11 cellular contexts compared by ENCODE assay signal in the genomic region with DNA sequence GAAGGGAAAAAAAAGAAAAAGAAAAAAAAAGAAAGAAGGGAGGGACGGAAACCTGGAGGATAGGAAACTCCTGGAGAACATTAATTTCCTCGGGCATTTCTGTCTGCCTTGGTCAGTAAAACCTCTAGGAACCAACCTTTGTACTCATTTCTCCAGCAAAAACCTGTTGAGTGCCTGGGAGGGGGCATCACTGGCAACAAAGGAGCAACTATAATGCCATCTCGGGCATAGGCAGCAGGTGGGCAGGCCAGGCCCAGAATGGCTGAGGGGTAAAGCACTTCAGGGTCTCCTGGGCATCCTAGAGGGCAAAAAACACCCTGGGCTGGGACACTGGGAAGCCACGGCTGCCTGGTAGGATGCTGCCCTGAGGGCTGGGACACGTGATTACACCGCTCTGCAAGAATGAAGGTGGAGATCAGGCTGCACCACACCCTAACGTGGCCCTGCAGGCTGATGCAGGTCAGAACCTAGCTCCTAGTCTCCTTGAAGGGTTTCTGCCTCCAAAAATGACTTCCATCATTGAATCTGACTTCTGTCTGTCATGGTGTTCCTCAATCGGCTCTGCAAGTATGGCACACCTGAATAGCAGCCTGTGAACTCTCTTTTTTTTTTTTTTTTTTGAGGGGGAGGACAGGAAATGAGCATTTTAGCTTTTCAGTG. TPM values are rescaled to one million over a fixed set of nuclear protein-coding genes. Genes with fewer than 3 reads are reported as not detected.
DNase-seq lines count a peak whose midpoint lies in the region; ATAC-seq, FAIRE-seq and TF ChIP-seq lines count a peak whose summit lies in the region.
"Had no signal": no experiment of that assay in that cellular context is flagged by ENCODE, and none has a peak within 500 bp of the region (broad histone marks: within the 10 kb centered on the region; RNA-seq: fewer than 3 reads in every experiment).

No MANE protein-coding gene starts in this region.

- WGBS in K562 (ENCODE audit: insufficient coverage, low coverage, missing lambda C conversion rate), result 30% methylated on average over 8 of the region's 8 CpGs
- WGBS in spleen, 5 donors, result 64 to 77% (median 69%) methylated on average over 7 to 8 of the region's 8 CpGs

- no peak for DNase-seq in activated T-cell treated with anti-CD3 and anti-CD28 coated beads, Interleukin-2, amount 50 U/mL, for 4 hours
- no peak for DNase-seq in activated T-cell treated with anti-CD3 and anti-CD28 coated beads, Interleukin-2, amount 50 U/mL, for 48 hours
- DNase-seq in NB4 (ENCODE audit: low read depth), result peak; percentile 7
- DNase-seq in K562 (ENCODE audit: extremely low read depth in 1 of 4, low spot score in 3 of 4), result peak in 2 of 4 experiments; percentile 34 to 55
- peak; percentile 73 for DNase-seq in spleen
- no peak for DNase-seq in globus pallidus (ENCODE audit: low spot score)
- no peak for DNase-seq in GM13977 (ENCODE audit: low spot score)
- no peak for DNase-seq in cerebellum (ENCODE audit: low spot score)
- DNase-seq: activated gamma-delta T cell treated with Interleukin-2 at 50 U/mL for 16 hours; NCI-H1105; stimulated activated CD8-positive, alpha-beta memory T cell treated with anti-CD3 and anti-CD28 coated beads, Interleukin-4, amount 100 ng/mL, for 48 hours had no signal

- no peaks in the 10 kb centered on the region for H4K20me1 ChIP-seq in K562 (replicated peaks; ENCODE audit: control insufficient read depth, insufficient read depth, low read length)

- no peak overlapping the region for H3K27ac ChIP-seq in K562 (ENCODE audit: extremely low read depth, low read depth, low read length)
- peak overlapping the region in 2 of 8 donors; percentile 32 to 51 for H3K27ac ChIP-seq in spleen

- peaks cover 7% of the 10 kb centered on the region for H3K27me3 Mint-ChIP-seq in activated T-cell treated with anti-CD3 and anti-CD28 coated beads, Interleukin-2, amount 50 U/mL, for 4 hours (ENCODE audit: low read depth)

- H3K4me3 ChIP-seq in NB4 (ENCODE audit: low read depth, low read length), result no peak overlapping the region
- H3K4me3 ChIP-seq in K562, result no peak overlapping the region
- H3K4me3 ChIP-seq in spleen, result no peak overlapping the region

- peaks cover 32 to 48% of the 10 kb centered on the region in 2 experiments for H3K4me1 ChIP-seq in K562 (replicated peaks in 1 of 2; ENCODE audit: control insufficient read depth in 2 of 2, insufficient read depth in 2 of 2, low read length in 2 of 2)
- peaks cover under 1 to 49% (median 22%) of the 10 kb centered on the region in 6 donors for H3K4me1 ChIP-seq in spleen

- H3K36me3 ChIP-seq in K562 (ENCODE audit: control insufficient read depth, insufficient read depth, low read length), result no peaks in the 10 kb centered on the region
- no peaks in the 10 kb centered on the region for H3K36me3 ChIP-seq in spleen

- in situ Hi-C loops in K562 (cut with MboI), result no loop called here
- in situ Hi-C loops in GM13977 (cut with MboI; ENCODE audit: low pct_unique_long_range_greater_than_20kb, low sequenced_read_pairs, unreplicated experiment), result no loop called here

- no TSS peak for BruUV-seq in K562 (replicated peaks; lab: Mats Ljungman, UMichigan)

- H3K4me3 Mint-ChIP-seq in activated T-cell treated with anti-CD3 and anti-CD28 coated beads, Interleukin-2, amount 50 U/mL, for 4 hours, result peak overlapping the region; percentile 42

- no peaks in the 10 kb centered on the region for H3K9me1 ChIP-seq in K562 (ENCODE audit: control insufficient read depth, insufficient read depth, low read length)

- H3K36me3 Mint-ChIP-seq in activated T-cell treated with anti-CD3 and anti-CD28 coated beads, Interleukin-2, amount 50 U/mL, for 4 hours (ENCODE audit: insufficient read depth), result no peaks in the 10 kb centered on the region

- no peak for ATAC-seq in activated T-cell treated with anti-CD3 and anti-CD28 coated beads, Interleukin-2, amount 50 U/mL, for 4 hours
- no peak for ATAC-seq in K562

- no peak for TF ChIP-seq EP300 in K562 (IDR thresholded peaks at IDR 0.05; ENCODE audit: low read length)

- no peak for TF ChIP-seq POLR2A in NB4 (IDR thresholded peaks at IDR 0.05; ENCODE audit: extremely low read depth, insufficient read length)
- TF ChIP-seq POLR2A in K562 (conservative IDR thresholded peaks at IDR 0.05), result no peak
- TF ChIP-seq POLR2A in spleen (IDR thresholded peaks at IDR 0.05), result no peak

- TF ChIP-seq RAD21 in K562 (CRISPR knock-in tag; conservative IDR thresholded peaks at IDR 0.05 in 1 of 2, IDR thresholded peaks at IDR 0.05 in 1 of 2), result no peak

- no peaks in the 10 kb centered on the region for H3K9me3 Mint-ChIP-seq in activated T-cell treated with anti-CD3 and anti-CD28 coated beads, Interleukin-2, amount 50 U/mL, for 4 hours

- peaks cover 61% of the 10 kb centered on the region for H3K4me1 Mint-ChIP-seq in activated T-cell treated with anti-CD3 and anti-CD28 coated beads, Interleukin-2, amount 50 U/mL, for 4 hours (ENCODE audit: low read depth)

- no peak overlapping the region for H3K4me2 ChIP-seq in K562 (ENCODE audit: insufficient read depth, low read length)

- CTCF ChIA-PET in K562 (lab: Yijun Ruan, JAX; ENCODE audit: low intra/inter-chr PET ratio), result no interaction called here

- H3K79me2 ChIP-seq in K562 (ENCODE audit: control insufficient read depth, insufficient read depth, low read length), result peaks cover 6% of the 10 kb centered on the region

- no peak for TF ChIP-seq CTCF in NB4 (IDR thresholded peaks at IDR 0.05; ENCODE audit: low read depth, low read length)
- no peak for TF ChIP-seq CTCF in K562 (IDR thresholded peaks at IDR 0.05 in 2 of 3, conservative IDR thresholded peaks at IDR 0.05 in 1 of 3; ENCODE audit: insufficient read depth in 2 of 3, low read depth in 1 of 3, low read length in 3 of 3)
- no peak for TF ChIP-seq CTCF in spleen (IDR thresholded peaks at IDR 0.05 in 8 of 11, conservative IDR thresholded peaks at IDR 0.05 in 3 of 11)
- no peak for TF ChIP-seq CTCF in GM13977 (IDR thresholded peaks at IDR 0.05; ENCODE audit: extremely low read depth, insufficient read depth, missing control alignments)

- H3K9me3 ChIP-seq in K562 (replicated peaks; ENCODE audit: control insufficient read depth, insufficient read depth, low read depth, low read length), result no peaks in the 10 kb centered on the region
- H3K9me3 ChIP-seq in spleen, result no peaks in the 10 kb centered on the region

- peak overlapping the region; percentile 49 for H2AFZ ChIP-seq in K562 (ENCODE audit: low read depth, low read length)

- intact Hi-C loops in K562 (cut with micrococcal nuclease) (no loop called here), spleen (cut with DNase I; ENCODE audit: low total_unique reads) (no loop called here)

- POLR2A ChIA-PET in K562 (lab: Yijun Ruan, JAX), result no interaction called here

- no peak for FAIRE-seq in K562 (lab: Jason Lieb, UNC)

- H3K27me3 ChIP-seq in K562 (ENCODE audit: control insufficient read depth in 2 of 2, insufficient read depth in 2 of 2, low read length in 2 of 2), result no peaks in the 10 kb centered on the region
- H3K27me3 ChIP-seq in spleen (replicated peaks in 1 of 7), result peaks cover 0 to 30% (median 13%) of the 10 kb centered on the region in 7 donors

- H3K9ac ChIP-seq in K562 (ENCODE audit: insufficient read depth in 1 of 2, low read depth in 2 of 2, low read length in 2 of 2), result peak overlapping the region in 1 of 2 experiments; percentile 62; a peak in 2 of 4 replicates

RNA-seq across cellular contexts. Expression of a gene that starts 4.5 kb away (rescaled TPM):
- total RNA-seq in activated T-cell treated with anti-CD3 and anti-CD28 coated beads, Interleukin-2, amount 50 U/mL, for 4 hours, result 10 to 100 TPM; 41.9 to 45.6 (median 43.6) TPM
- 86.1 and 225 TPM in 2 replicates for total RNA-seq in K562 (2011; cell fraction: chromatin; rRNA removed; ENCODE audit: low replicate concordance)
- total RNA-seq in K562 (2011; cell fraction: nucleolus; rRNA removed), result 123 and 132 TPM in 2 replicates
- total RNA-seq in K562 (2011; cell fraction: nucleoplasm; rRNA removed), result 95.7 and 101 TPM in 2 replicates
- 25.6 and 27.1 TPM in 2 replicates for total RNA-seq in K562 (2014; rRNA removed)
- 7.6 and 9.9 TPM in 2 replicates for total RNA-seq in K562 (2014; rRNA removed; fragmentation: Illumina TruSeq; extraction: Trizol)
- total RNA-seq in K562 (2015; rRNA removed; fragmentation: Illumina TruSeq; extraction: Trizol), result 17.4 and 18.2 TPM in 2 replicates
- 38.2 and 45.9 TPM in 2 replicates for total RNA-seq in K562 (2021)
- 5.4 and 12.1 TPM in 2 replicates for polyA plus RNA-seq in K562 (2011; rRNA removed)
- 7.4 and 10.1 TPM in 2 replicates for polyA plus RNA-seq in K562 (2011; cell fraction: cytosol; rRNA removed)
- 91.6 and 168 TPM in 2 replicates for polyA plus RNA-seq in K562 (2011; cell fraction: nucleus; rRNA removed)
- polyA plus RNA-seq in K562 (2012), result 26.9 and 43.9 TPM in 2 replicates
- polyA plus RNA-seq in K562 (2014; fragmentation: Illumina TruSeq; extraction: Trizol), result 20.5 and 29.3 TPM in 2 replicates
- polyA plus RNA-seq in K562 (2014; fragmentation: Nextera tagmentation; extraction: Ambion mirVana), result under 1 TPM; 0.42 to 0.55 TPM
- 27.9 and 43.8 TPM in 2 replicates for polyA plus RNA-seq in K562 (2014; rRNA removed)
- 4.9 and 6.1 TPM in 2 replicates for polyA minus RNA-seq in K562 (2011; rRNA and poly(A)+ RNA removed)
- polyA minus RNA-seq in K562 (2011; cell fraction: cytosol; rRNA and poly(A)+ RNA removed), result 6.9 and 7.9 TPM in 2 replicates
- polyA minus RNA-seq in K562 (2011; cell fraction: nucleus; rRNA and poly(A)+ RNA removed), result 41.7 and 45.6 TPM in 2 replicates
- 10 to 100 TPM; 33.0 to 68.7 (median 48.2) TPM for total RNA-seq in spleen
- polyA plus RNA-seq in spleen, result 10 to 100 TPM; 33.0 to 54.5 (median 51.4) TPM
- total RNA-seq in cerebellum, result 10.4 TPM

RNA-seq across cellular contexts. Expression of a gene that starts 5.4 kb away (rescaled TPM):
- total RNA-seq in activated T-cell treated with anti-CD3 and anti-CD28 coated beads, Interleukin-2, amount 50 U/mL, for 4 hours, result 1 to 10 TPM in 1 of 3 donors, under 1 TPM in 2; 0.33 to 1.2 (median 0.40) TPM
- 1.3 and 3.7 TPM in 2 replicates for total RNA-seq in K562 (2011; cell fraction: chromatin; rRNA removed; ENCODE audit: low replicate concordance)
- 2.1 and 2.2 TPM in 2 replicates for total RNA-seq in K562 (2011; cell fraction: nucleolus; rRNA removed)
- 1.8 and 2.9 TPM in 2 replicates for total RNA-seq in K562 (2011; cell fraction: nucleoplasm; rRNA removed)
- total RNA-seq in K562 (2014; rRNA removed) (0.05 and 0.37 TPM in 2 replicates), K562 (2014; rRNA removed; fragmentation: Illumina TruSeq; extraction: Trizol) (0.16 and 0.18 TPM in 2 replicates), K562 (2015; rRNA removed; fragmentation: Illumina TruSeq; extraction: Trizol) (0.25 and 0.41 TPM in 2 replicates), K562 (2021) (0.54 and 1.0 TPM in 2 replicates), spleen (1 to 10 TPM; 1.3 to 6.2 (median 3.0) TPM), cerebellum (7.7 TPM)
- polyA plus RNA-seq in K562 (2011; rRNA removed) (0.60 and 1.7 TPM in 2 replicates), K562 (2014; fragmentation: Illumina TruSeq; extraction: Trizol) (0.96 and 1.2 TPM in 2 replicates), K562 (2014; fragmentation: Nextera tagmentation; extraction: Ambion mirVana) (under 1 TPM; 0.15 to 0.18 TPM), K562 (2014; rRNA removed) (0.88 and 0.98 TPM in 2 replicates), spleen (1 to 10 TPM; 1.0 to 2.8 (median 1.1) TPM)
- 1.5 and 2.0 TPM in 2 replicates for polyA plus RNA-seq in K562 (2011; cell fraction: cytosol; rRNA removed)
- polyA plus RNA-seq in K562 (2011; cell fraction: nucleus; rRNA removed), result 4.9 and 6.0 TPM in 2 replicates
- polyA plus RNA-seq in K562 (2012), result 1.1 and 2.6 TPM in 2 replicates
- polyA minus RNA-seq in K562 (2011; rRNA and poly(A)+ RNA removed), result 0.28 and 0.57 TPM in 2 replicates
- 0.91 TPM in 1 of 2 replicates, not detected in the other for polyA minus RNA-seq in K562 (2011; cell fraction: cytosol; rRNA and poly(A)+ RNA removed)
- polyA minus RNA-seq in K562 (2011; cell fraction: nucleus; rRNA and poly(A)+ RNA removed), result 0.13 and 0.44 TPM in 2 replicates

RNA-seq across cellular contexts. Expression of a gene that starts 14.2 kb away (rescaled TPM):
- 1 to 10 TPM; 3.5 to 4.2 (median 4.1) TPM for total RNA-seq in activated T-cell treated with anti-CD3 and anti-CD28 coated beads, Interleukin-2, amount 50 U/mL, for 4 hours
- total RNA-seq in K562 (2011; cell fraction: chromatin; rRNA removed; ENCODE audit: low replicate concordance), result 6.5 and 21.7 TPM in 2 replicates
- 15.8 and 17.7 TPM in 2 replicates for total RNA-seq in K562 (2011; cell fraction: nucleolus; rRNA removed)
- total RNA-seq in K562 (2011; cell fraction: nucleoplasm; rRNA removed), result 10.9 and 11.9 TPM in 2 replicates
- total RNA-seq in K562 (2014; rRNA removed), result 1.7 and 3.2 TPM in 2 replicates
- total RNA-seq in K562 (2014; rRNA removed; fragmentation: Illumina TruSeq; extraction: Trizol), result 0.83 and 1.1 TPM in 2 replicates
- 1.1 and 1.3 TPM in 2 replicates for total RNA-seq in K562 (2015; rRNA removed; fragmentation: Illumina TruSeq; extraction: Trizol)
- total RNA-seq in K562 (2021), result 4.7 and 5.1 TPM in 2 replicates
- 1.5 and 3.7 TPM in 2 replicates for polyA plus RNA-seq in K562 (2011; rRNA removed)
- 3.8 and 4.6 TPM in 2 replicates for polyA plus RNA-seq in K562 (2011; cell fraction: cytosol; rRNA removed)
- 21.7 and 28.4 TPM in 2 replicates for polyA plus RNA-seq in K562 (2011; cell fraction: nucleus; rRNA removed)
- polyA plus RNA-seq in K562 (2012), result 2.0 and 5.0 TPM in 2 replicates
- 1.3 and 1.7 TPM in 2 replicates for polyA plus RNA-seq in K562 (2014; fragmentation: Illumina TruSeq; extraction: Trizol)
- under 1 TPM in 1 of 2 experiments, not detected in 1; 0.06 TPM for polyA plus RNA-seq in K562 (2014; fragmentation: Nextera tagmentation; extraction: Ambion mirVana)
- 7.2 and 7.7 TPM in 2 replicates for polyA plus RNA-seq in K562 (2014; rRNA removed)
- polyA minus RNA-seq in K562 (2011; rRNA and poly(A)+ RNA removed), result 1.4 and 1.6 TPM in 2 replicates
- 0.86 and 2.5 TPM in 2 replicates for polyA minus RNA-seq in K562 (2011; cell fraction: cytosol; rRNA and poly(A)+ RNA removed)
- polyA minus RNA-seq in K562 (2011; cell fraction: nucleus; rRNA and poly(A)+ RNA removed), result 9.3 and 10.2 TPM in 2 replicates
- 1 to 10 TPM; 2.4 to 5.3 (median 4.5) TPM for total RNA-seq in spleen
- 1 to 10 TPM; 2.1 to 4.4 (median 4.2) TPM for polyA plus RNA-seq in spleen
- total RNA-seq in cerebellum, result 57.9 TPM

RNA-seq across cellular contexts. Expression of a gene that starts 14.3 kb away (rescaled TPM):
- 100 to 1,000 TPM; 109 to 119 (median 115) TPM for total RNA-seq in activated T-cell treated with anti-CD3 and anti-CD28 coated beads, Interleukin-2, amount 50 U/mL, for 4 hours
- 44.1 and 100 TPM in 2 replicates for total RNA-seq in K562 (2011; cell fraction: chromatin; rRNA removed; ENCODE audit: low replicate concordance)
- 87.9 and 91.2 TPM in 2 replicates for total RNA-seq in K562 (2011; cell fraction: nucleolus; rRNA removed)
- total RNA-seq in K562 (2011; cell fraction: nucleoplasm; rRNA removed), result 91.3 and 109 TPM in 2 replicates
- total RNA-seq in K562 (2014; rRNA removed) (231 and 275 TPM in 2 replicates), K562 (2014; rRNA removed; fragmentation: Illumina TruSeq; extraction: Trizol) (52.6 and 79.6 TPM in 2 replicates), K562 (2015; rRNA removed; fragmentation: Illumina TruSeq; extraction: Trizol) (139 and 152 TPM in 2 replicates), K562 (2021) (183 and 195 TPM in 2 replicates), spleen (100 to 1,000 TPM; 152 to 328 (median 187) TPM), cerebellum (20.7 TPM)
- polyA plus RNA-seq in K562 (2011; rRNA removed) (154 and 162 TPM in 2 replicates), K562 (2014; fragmentation: Illumina TruSeq; extraction: Trizol) (114 and 145 TPM in 2 replicates), K562 (2014; fragmentation: Nextera tagmentation; extraction: Ambion mirVana) (100 to 1,000 TPM; 206 to 314 TPM), K562 (2014; rRNA removed) (299 and 307 TPM in 2 replicates), spleen (100 to 1,000 TPM; 470 to 709 (median 574) TPM)
- 371 and 576 TPM in 2 replicates for polyA plus RNA-seq in K562 (2011; cell fraction: cytosol; rRNA removed)
- 164 and 218 TPM in 2 replicates for polyA plus RNA-seq in K562 (2011; cell fraction: nucleus; rRNA removed)
- 237 and 248 TPM in 2 replicates for polyA plus RNA-seq in K562 (2012)
- 21.6 and 37.2 TPM in 2 replicates for polyA minus RNA-seq in K562 (2011; rRNA and poly(A)+ RNA removed)
- 32.1 and 32.2 TPM in 2 replicates for polyA minus RNA-seq in K562 (2011; cell fraction: cytosol; rRNA and poly(A)+ RNA removed)
- polyA minus RNA-seq in K562 (2011; cell fraction: nucleus; rRNA and poly(A)+ RNA removed), result 19.7 and 21.4 TPM in 2 replicates

RNA-seq across cellular contexts. Expression of a gene that starts 14.7 kb away (rescaled TPM):
- total RNA-seq in activated T-cell treated with anti-CD3 and anti-CD28 coated beads, Interleukin-2, amount 50 U/mL, for 4 hours, result 1 to 10 TPM; 3.3 to 5.8 (median 3.9) TPM
- total RNA-seq in K562 (2011; cell fraction: chromatin; rRNA removed; ENCODE audit: low replicate concordance), result 12.2 and 23.8 TPM in 2 replicates
- 10.3 and 11.0 TPM in 2 replicates for total RNA-seq in K562 (2011; cell fraction: nucleolus; rRNA removed)
- total RNA-seq in K562 (2011; cell fraction: nucleoplasm; rRNA removed), result 9.9 and 10.9 TPM in 2 replicates
- total RNA-seq in K562 (2014; rRNA removed) (0.54 and 2.1 TPM in 2 replicates), K562 (2014; rRNA removed; fragmentation: Illumina TruSeq; extraction: Trizol) (0.96 and 1.7 TPM in 2 replicates), K562 (2015; rRNA removed; fragmentation: Illumina TruSeq; extraction: Trizol) (1.3 and 2.5 TPM in 2 replicates), K562 (2021) (1.7 and 2.5 TPM in 2 replicates), spleen (10 to 100 TPM in 5 of 7 donors, 1 to 10 TPM in 2; 8.0 to 59.6 (median 31.4) TPM), cerebellum (1.5 TPM)
- polyA plus RNA-seq in K562 (2011; rRNA removed) (2.4 and 5.1 TPM in 2 replicates), K562 (2014; fragmentation: Illumina TruSeq; extraction: Trizol) (1.3 and 1.6 TPM in 2 replicates), K562 (2014; fragmentation: Nextera tagmentation; extraction: Ambion mirVana) (1 to 10 TPM; 1.2 to 2.3 TPM), K562 (2014; rRNA removed) (1.3 and 1.9 TPM in 2 replicates), spleen (100 to 1,000 TPM in 2 of 3 donors, 10 to 100 TPM in 1; 69.5 to 123 (median 104) TPM)
- 1.5 and 3.0 TPM in 2 replicates for polyA plus RNA-seq in K562 (2011; cell fraction: cytosol; rRNA removed)
- 11.9 and 21.5 TPM in 2 replicates for polyA plus RNA-seq in K562 (2011; cell fraction: nucleus; rRNA removed)
- polyA plus RNA-seq in K562 (2012), result 4.9 and 11.1 TPM in 2 replicates
- polyA minus RNA-seq in K562 (2011; rRNA and poly(A)+ RNA removed), result 2.1 and 3.9 TPM in 2 replicates
- 1.6 and 2.0 TPM in 2 replicates for polyA minus RNA-seq in K562 (2011; cell fraction: cytosol; rRNA and poly(A)+ RNA removed)
- polyA minus RNA-seq in K562 (2011; cell fraction: nucleus; rRNA and poly(A)+ RNA removed), result 3.2 and 6.4 TPM in 2 replicates

Comparison
In these comparisons a context has a peak if more than half of its experiments do, and no peak if none do; other contexts are left out.
1. DNase-seq: peak in NB4 (single experiment) and spleen (single experiment); none in activated T-cell treated with anti-CD3 and anti-CD28 coated beads, Interleukin-2, amount 50 U/mL, for 4 hours (single experiment), activated T-cell treated with anti-CD3 and anti-CD28 coated beads, Interleukin-2, amount 50 U/mL, for 48 hours (0 of 2), globus pallidus (single experiment), GM13977 (single experiment) and cerebellum (single experiment).